ENCODE assay signal across 12 cellular contexts in genomic region chr2:64604155-64604554, GRCh38. TPM values are rescaled to one million over a fixed set of nuclear protein-coding genes. Genes with fewer than 3 reads are reported as not detected.
DNase-seq lines count a peak whose midpoint lies in the region; ATAC-seq, FAIRE-seq and TF ChIP-seq lines count a peak whose summit lies in the region.
"Had no signal": no experiment of that assay in that cellular context is flagged by ENCODE, and none has a peak within 500 bp of the region (broad histone marks: within the 10 kb centered on the region; RNA-seq: fewer than 3 reads in every experiment).

No MANE protein-coding gene starts in this region.

- H3K27ac Mint-ChIP-seq in activated naive CD4-positive, alpha-beta T cell treated with anti-CD3 and anti-CD28 coated beads, Interleukin-2, amount 10 ng/mL, durations not matched to agents 7 days and 5 days = no peak overlapping the region
- H3K27ac Mint-ChIP-seq in memory B cell = peak overlapping the region; percentile 10
- H3K27ac Mint-ChIP-seq in osteocyte (ENCODE audit: unreplicated experiment) = no peak overlapping the region
- H3K27ac Mint-ChIP-seq: GM23338, H9 had no signal

- no peak for FAIRE-seq in GM19239 (lab: Jason Lieb, UNC)

- CTCF ChIA-PET in activated naive CD4-positive, alpha-beta T cell treated with anti-CD3 and anti-CD28 coated beads, Interleukin-2, amount 10 ng/mL, durations not matched to agents 7 days and 5 days (lab: Charles Lee) = no interaction called here

- H3K27me3 Mint-ChIP-seq in activated naive CD4-positive, alpha-beta T cell treated with anti-CD3 and anti-CD28 coated beads, Interleukin-2, amount 10 ng/mL, durations not matched to agents 7 days and 5 days = peaks cover 17% of the 10 kb centered on the region
- H3K27me3 Mint-ChIP-seq in memory B cell (no peaks in the 10 kb centered on the region), osteocyte (ENCODE audit: unreplicated experiment) (no peaks in the 10 kb centered on the region)

- H3K4me3 Mint-ChIP-seq in activated naive CD4-positive, alpha-beta T cell treated with anti-CD3 and anti-CD28 coated beads, Interleukin-2, amount 10 ng/mL, durations not matched to agents 7 days and 5 days = no peak overlapping the region
- no peak overlapping the region for H3K4me3 Mint-ChIP-seq in memory B cell
- no peak overlapping the region for H3K4me3 Mint-ChIP-seq in osteocyte (ENCODE audit: unreplicated experiment)
- H3K4me3 Mint-ChIP-seq: GM23338, H9 had no signal

- ATAC-seq in memory B cell (ENCODE audit: low read depth) = no peak
- ATAC-seq: GM23338 had no signal

- DNase-seq in activated naive CD4-positive, alpha-beta T cell treated with anti-CD3 and anti-CD28 coated beads, Interleukin-2, amount 10 ng/mL, durations not matched to agents 7 days and 5 days = peak; percentile 14
- no peak for DNase-seq in activated naive CD4-positive, alpha-beta T cell (lab: John Stamatoyannopoulos, UW)
- no peak for DNase-seq in memory B cell (ENCODE audit: low spot score in 2 of 2)
- peak; percentile 44 for DNase-seq in osteocyte (ENCODE audit: extremely low spot score, unreplicated experiment)
- DNase-seq in GM19239 (ENCODE audit: insufficient read length, low spot score) = no peak
- DNase-seq in NCI-H146 treated with DMSO at 0.1 percent for 48 hours (lab: John Stamatoyannopoulos, UW; ENCODE audit: unreplicated experiment) = no peak
- no peak for DNase-seq in glomerular visceral epithelial cell (ENCODE audit: extremely low spot score)
- DNase-seq: ACHN; CD4-positive, CD25-positive, alpha-beta regulatory T cell; DMS 273 treated with DMSO at 0.1 percent for 48 hours; H9 had no signal

- TF ChIP-seq CTCF in osteocyte (IDR thresholded peaks at IDR 0.05) = no peak

- no peaks in the 10 kb centered on the region for H3K9me3 Mint-ChIP-seq in activated naive CD4-positive, alpha-beta T cell treated with anti-CD3 and anti-CD28 coated beads, Interleukin-2, amount 10 ng/mL, durations not matched to agents 7 days and 5 days
- H3K9me3 Mint-ChIP-seq in memory B cell (peaks cover 2% of the 10 kb centered on the region), osteocyte (ENCODE audit: unreplicated experiment) (peaks cover 12% of the 10 kb centered on the region)
- H3K9me3 Mint-ChIP-seq: CD4-positive, CD25-positive, alpha-beta regulatory T cell had no signal

- H3K4me1 Mint-ChIP-seq in activated naive CD4-positive, alpha-beta T cell treated with anti-CD3 and anti-CD28 coated beads, Interleukin-2, amount 10 ng/mL, durations not matched to agents 7 days and 5 days = peaks cover 36% of the 10 kb centered on the region
- H3K4me1 Mint-ChIP-seq in memory B cell (peaks cover 16% of the 10 kb centered on the region), osteocyte (ENCODE audit: unreplicated experiment) (peaks cover 12% of the 10 kb centered on the region)

- H3K36me3 Mint-ChIP-seq in activated naive CD4-positive, alpha-beta T cell treated with anti-CD3 and anti-CD28 coated beads, Interleukin-2, amount 10 ng/mL, durations not matched to agents 7 days and 5 days = no peaks in the 10 kb centered on the region
- H3K36me3 Mint-ChIP-seq in memory B cell (no peaks in the 10 kb centered on the region), osteocyte (ENCODE audit: unreplicated experiment) (peaks cover 3% of the 10 kb centered on the region)
- H3K36me3 Mint-ChIP-seq: CD4-positive, CD25-positive, alpha-beta regulatory T cell had no signal

RNA-seq across cellular contexts. Expression of gene SERTAD2, which starts 49.6 kb away (rescaled TPM):
- total RNA-seq in osteocyte = 15.5 and 17.4 TPM in 2 replicates

Comparison
In these comparisons a context has a peak if more than half of its experiments do, and no peak if none do; other contexts are left out.
1. DNase-seq: peak in activated naive CD4-positive, alpha-beta T cell treated with anti-CD3 and anti-CD28 coated beads, Interleukin-2, amount 10 ng/mL, durations not matched to agents 7 days and 5 days (single experiment) and osteocyte (single experiment); none in activated naive CD4-positive, alpha-beta T cell (0 of 4), memory B cell (0 of 2), GM19239 (single experiment), NCI-H146 treated with DMSO at 0.1 percent for 48 hours (single experiment) and glomerular visceral epithelial cell (single experiment).